Comparison of ENCODE assay signal across 13 cellular contexts in genomic region chr11:86606849-86607481, GRCh38.
DNase-seq lines count a peak whose midpoint lies in the region; ATAC-seq, FAIRE-seq and TF ChIP-seq lines count a peak whose summit lies in the region.
"Had no signal": no experiment of that assay in that cellular context is flagged by ENCODE, and none has a peak within 500 bp of the region (broad histone marks: within the 10 kb centered on the region; RNA-seq: fewer than 3 reads in every experiment).

No MANE protein-coding gene starts in this region.

- peak in 1 of 2 experiments; percentile 44; a peak in 3 of 6 replicates for ATAC-seq in A549
- no peak for ATAC-seq in GM19452 (IDR thresholded peaks at IDR 0.05; ENCODE audit: unreplicated experiment)
- ATAC-seq: activated CD8-positive, alpha-beta T cell treated with anti-CD3 and anti-CD28 coated beads for 36 hours; sciatic nerve had no signal

- CTCF ChIA-PET in A549 (lab: Yijun Ruan, JAX) (interaction anchor here (1.0 to 6.0 kb wide), 9 partner anchors 19 to 151 kb away, joined by 3 to 65 read pairs (median 7); no protein-coding TSS in a partner anchor), H1 (lab: Charles Lee; ENCODE audit: partially characterized antibody) (interaction anchor here (0.5 to 5.8 kb wide), 15 partner anchors 11 to 307 kb away, joined by 3 to 60 read pairs (median 5); no protein-coding TSS in a partner anchor), RWPE1 (lab: Yijun Ruan, JAX) (interaction anchor here (0.7 to 0.8 kb wide), 2 partner anchors 10 to 815 kb away, joined by 3 read pairs; no protein-coding TSS in a partner anchor)

- H4K8ac ChIP-seq in H1 (ENCODE audit: extremely low read depth, insufficient read depth, low read length) = no peak overlapping the region

- peaks cover 23% of the 10 kb centered on the region for H3K4me1 Mint-ChIP-seq in nephron

- H3K4ac ChIP-seq in H1 (replicated peaks; ENCODE audit: insufficient read length, low read depth, low read length) = no peak overlapping the region

- H3K36me3 ChIP-seq in H1 (ENCODE audit: control insufficient read depth in 2 of 4, insufficient read depth in 4 of 4, low read length in 3 of 4) = no peaks in the 10 kb centered on the region

- no peaks in the 10 kb centered on the region for H4K20me1 ChIP-seq in H1 (replicated peaks in 1 of 2; ENCODE audit: control insufficient read depth in 1 of 2, insufficient read depth in 2 of 2, low read length in 2 of 2)

- H3K4me3 ChIP-seq in A549 = no peak overlapping the region
- H3K4me3 ChIP-seq in H1 (ENCODE audit: extremely low read depth in 1 of 4, insufficient read depth in 2 of 4, low read depth in 3 of 4, low read length in 4 of 4) = no peak overlapping the region

- DNase-seq in A549 (ENCODE audit: low read depth in 1 of 2, low spot score in 1 of 2) (peak in 1 of 2 experiments; percentile 57), HT-29 (ENCODE audit: low spot score) (peak; percentile 15), H1 (ENCODE audit: low read depth in 1 of 2, low spot score in 2 of 2) (no peak), ecto neural progenitor cell (ENCODE audit: low spot score) (no peak), SKM-1 (lab: John Stamatoyannopoulos, UW; ENCODE audit: unreplicated experiment) (no peak), RWPE1 (ENCODE audit: low spot score) (no peak)
- DNase-seq: activated CD8-positive, alpha-beta T cell treated with anti-CD3 and anti-CD28 coated beads for 36 hours; C1 segment of cervical spinal cord; NCI-H1105 treated with DMSO at 0.1 percent for 48 hours; NCI-H748 treated with DMSO at 0.1 percent for 48 hours had no signal

- no peak overlapping the region for H2BK5ac ChIP-seq in H1 (ENCODE audit: low read depth, low read length)

- H2AFZ ChIP-seq in H1 (ENCODE audit: low read length) = peak overlapping the region; percentile 76; the same call in 1 of the 2 replicates

- H3K27me3 ChIP-seq in H1 (replicated peaks in 1 of 4; ENCODE audit: control insufficient read depth in 3 of 4, extremely low read depth in 1 of 4, insufficient read depth in 3 of 4, low read length in 3 of 4) = no peaks in the 10 kb centered on the region

- FAIRE-seq in A549 (lab: Jason Lieb, UNC) (peak; percentile 67), H1 (lab: Jason Lieb, UNC) (no peak)

- no peaks in the 10 kb centered on the region for H3K36me3 Mint-ChIP-seq in nephron (ENCODE audit: low read depth)

- no peak overlapping the region for H3K14ac ChIP-seq in H1 (ENCODE audit: insufficient read length)

- peaks cover 37% of the 10 kb centered on the region for H3K4me1 ChIP-seq in A549
- H3K4me1 ChIP-seq in H1 (replicated peaks in 1 of 4; ENCODE audit: control insufficient read depth in 3 of 4, insufficient read depth in 4 of 4, low read length in 3 of 4) = peaks cover 0 to 12% (median 4%) of the 10 kb centered on the region in 4 experiments; a peak in 4 of 7 replicates

- H4K5ac ChIP-seq in H1 (ENCODE audit: insufficient read length, low read depth, low read length) = no peak overlapping the region

- H3K27ac ChIP-seq in A549 (peak overlapping the region; percentile 61 to 77), H1 (ENCODE audit: low read depth, low read length) (no peak overlapping the region), RWPE1 (no peak overlapping the region)

- H3K23ac ChIP-seq in H1 (ENCODE audit: insufficient read length) = no peak overlapping the region

- no peak for TF ChIP-seq POLR2A in A549 (IDR thresholded peaks at IDR 0.05; ENCODE audit: low read length)
- TF ChIP-seq POLR2A in H1 (IDR thresholded peaks at IDR 0.05; ENCODE audit: control extremely low read depth in 1 of 2, low read depth in 2 of 2, low read length in 2 of 2) = no peak

- no peak overlapping the region for H2BK15ac ChIP-seq in H1 (ENCODE audit: low read length)

- H2BK12ac ChIP-seq in H1 (ENCODE audit: low read depth, low read length) = no peak overlapping the region

- no peaks in the 10 kb centered on the region for H3K79me2 ChIP-seq in H1 (ENCODE audit: control insufficient read depth in 1 of 2, insufficient read depth in 2 of 2, low read length in 2 of 2)

- H3K4me2 ChIP-seq in A549 = peak overlapping the region; percentile 59; the same call in 2 of the 3 replicates
- no peak overlapping the region for H3K4me2 ChIP-seq in H1 (ENCODE audit: insufficient read depth in 1 of 2, low read depth in 2 of 2, low read length in 2 of 2)

- no peak overlapping the region for H3K18ac ChIP-seq in H1 (ENCODE audit: extremely low read depth, low read length)

- no peaks in the 10 kb centered on the region for H3K23me2 ChIP-seq in H1 (ENCODE audit: low read depth, low read length)

- TF ChIP-seq EP300 in A549 (IDR thresholded peaks at IDR 0.05) = no peak
- TF ChIP-seq EP300 in H1 (IDR thresholded peaks at IDR 0.05; ENCODE audit: borderline replicate concordance in 1 of 2, low read depth in 2 of 2, low read length in 2 of 2) = no peak

- peak in 1 of 2 experiments; percentile 51; a peak in 3 of 5 replicates for TF ChIP-seq RAD21 in A549 (conservative IDR thresholded peaks at IDR 0.05 in 1 of 2, IDR thresholded peaks at IDR 0.05 in 1 of 2)
- no peak for TF ChIP-seq RAD21 in H1 (IDR thresholded peaks at IDR 0.05 in 1 of 2, conservative IDR thresholded peaks at IDR 0.05 in 1 of 2; ENCODE audit: low read depth in 2 of 2, low read length in 2 of 2)

- peaks cover 7% of the 10 kb centered on the region for H3K9me3 Mint-ChIP-seq in nephron
- H3K9me3 Mint-ChIP-seq: activated CD8-positive, alpha-beta T cell treated with anti-CD3 and anti-CD28 coated beads for 36 hours had no signal

- POLR2A ChIA-PET in A549 (lab: Yijun Ruan, JAX) (no interaction called here), H1 (lab: Charles Lee; ENCODE audit: partially characterized antibody) (no interaction called here), RWPE1 (lab: Yijun Ruan, JAX; ENCODE audit: low non-redundant PET) (no interaction called here)

- no peak overlapping the region for H2BK20ac ChIP-seq in H1 (ENCODE audit: low read length)

- TF ChIP-seq CTCF in A549 (IDR thresholded peaks at IDR 0.05) (0 out of 3 replicates have a peak, but pooled peaks have one; percentile 11), H1 (IDR thresholded peaks at IDR 0.05; ENCODE audit: control extremely low read depth in 1 of 3, insufficient read depth in 1 of 3, low read depth in 1 of 3, low read length in 3 of 3) (no peak), nephron (IDR thresholded peaks at IDR 0.05; ENCODE audit: unreplicated experiment in 3 of 3) (no peak), RWPE1 (conservative IDR thresholded peaks at IDR 0.05; ENCODE audit: low read depth) (no peak)

- no peak overlapping the region for H3K4me3 Mint-ChIP-seq in nephron
- H3K4me3 Mint-ChIP-seq: activated CD8-positive, alpha-beta T cell treated with anti-CD3 and anti-CD28 coated beads for 36 hours had no signal

- H3K79me1 ChIP-seq in H1 (ENCODE audit: low read depth, low read length) = no peaks in the 10 kb centered on the region

- H3K27ac Mint-ChIP-seq in nephron = peak overlapping the region; percentile 55 to 76 (median 69)
- H3K27ac Mint-ChIP-seq: activated CD8-positive, alpha-beta T cell treated with anti-CD3 and anti-CD28 coated beads for 36 hours had no signal

- 64% methylated on average over 1 of the region's 1 CpG for WGBS in A549 (ENCODE audit: missing lambda C conversion rate)
- 67% methylated on average over 1 of the region's 1 CpG; no CpG with 5 or more reads in 1 of the 2 experiments for WGBS in H1 (ENCODE audit: extremely low coverage in 1 of 2, insufficient coverage in 1 of 2, insufficient read length in 1 of 2, insufficient replicate concordance in 2 of 2, low coverage in 1 of 2, low lambda C conversion rate in 2 of 2, missing lambda C conversion rate in 1 of 2), 2 experiments

- no peaks in the 10 kb centered on the region for H3K27me3 Mint-ChIP-seq in nephron (ENCODE audit: low read depth)

- no peak overlapping the region for H2BK120ac ChIP-seq in H1 (replicated peaks; ENCODE audit: low read depth, low read length)

- H4K91ac ChIP-seq in H1 (replicated peaks; ENCODE audit: insufficient read length, low read length) = no peak overlapping the region

- H3K9me3 ChIP-seq in A549 (no peaks in the 10 kb centered on the region), H1 (ENCODE audit: insufficient read depth in 2 of 2, low read depth in 1 of 2, low read length in 1 of 2) (no peaks in the 10 kb centered on the region)

- H3K56ac ChIP-seq in H1 (replicated peaks; ENCODE audit: insufficient read length, low read depth, low read length) = no peak overlapping the region

- no peak overlapping the region for H2AK5ac ChIP-seq in H1 (ENCODE audit: low read depth, low read length)

- H3K9ac ChIP-seq in H1 (replicated peaks in 1 of 4; ENCODE audit: extremely low read depth in 1 of 4, low read depth in 3 of 4, low read length in 3 of 4) = no peak overlapping the region

TF ChIP-seq in A549, 52 proteins besides CTCF, POLR2A, EP300 and RAD21:
- TF ChIP-seq MAFK (IDR thresholded peaks at IDR 0.05; ENCODE audit: partially characterized antibody) (peak; percentile 9), CBX8 (IDR thresholded peaks at IDR 0.05) (no peak), ZFP36 (IDR thresholded peaks at IDR 0.05; ENCODE audit: borderline replicate concordance, partially characterized antibody) (no peak), NR3C1 (IDR thresholded peaks at IDR 0.05) (no peak), HDAC2 (IDR thresholded peaks at IDR 0.05) (no peak), HOXB5 (CRISPR knock-in tag; IDR thresholded peaks at IDR 0.05) (no peak), EHF (CRISPR knock-in tag; IDR thresholded peaks at IDR 0.05) (peak; percentile 16; the same call in 1 of the 2 replicates), HEYL (CRISPR knock-in tag; IDR thresholded peaks at IDR 0.05) (no peak), JUNB (IDR thresholded peaks at IDR 0.05) (no peak), NFE2L2 (conservative IDR thresholded peaks at IDR 0.05; ENCODE audit: low read length) (no peak)

TF ChIP-seq in H1, 55 proteins besides CTCF, POLR2A, EP300 and RAD21 (continues in another document):
- TF ChIP-seq TBP (IDR thresholded peaks at IDR 0.05; ENCODE audit: low read depth, low read length) = no peak
- TF ChIP-seq GTF2F1 (IDR thresholded peaks at IDR 0.05; ENCODE audit: borderline replicate concordance, low read depth, low read length) = no peak
- TF ChIP-seq CTBP2 (IDR thresholded peaks at IDR 0.05; ENCODE audit: borderline replicate concordance, insufficient read depth, insufficient read length, low read length) = no peak
- no peak for TF ChIP-seq RBBP5 (IDR thresholded peaks at IDR 0.05; ENCODE audit: borderline replicate concordance, low read depth, low read length)
- no peak for TF ChIP-seq BACH1 (IDR thresholded peaks at IDR 0.05; ENCODE audit: low read length)
- TF ChIP-seq TAF7 (optimal IDR thresholded peaks at IDR 0.05; ENCODE audit: borderline replicate concordance, low read depth, low read length) = no peak
- TF ChIP-seq SP2 (IDR thresholded peaks at IDR 0.05; ENCODE audit: low read length) = no peak
- no peak for TF ChIP-seq SAP30 (IDR thresholded peaks at IDR 0.05; ENCODE audit: insufficient read depth, insufficient replicate concordance, low read length)
- no peak for TF ChIP-seq BRCA1 (IDR thresholded peaks at IDR 0.05; ENCODE audit: low read depth, low read length)
- no peak for TF ChIP-seq EGR1 (IDR thresholded peaks at IDR 0.05; ENCODE audit: borderline replicate concordance, low read depth, low read length)

Comparison
In these comparisons a context has a peak if more than half of its experiments do, and no peak if none do; other contexts are left out.
1. H3K27ac ChIP-seq: peak in A549 (2 of 2); none in H1 (single experiment) and RWPE1 (single experiment).
2. Of the 18 proteins assayed by ChIP-seq in both H1 and A549: peak only in H1: none; only in A549: CTCF and MAFK; in both: none; in neither: 15; mixed calls (peak in some experiments, not most) for 1.